Comparison of ENCODE assay signal across 18 cellular contexts in the genomic region with DNA sequence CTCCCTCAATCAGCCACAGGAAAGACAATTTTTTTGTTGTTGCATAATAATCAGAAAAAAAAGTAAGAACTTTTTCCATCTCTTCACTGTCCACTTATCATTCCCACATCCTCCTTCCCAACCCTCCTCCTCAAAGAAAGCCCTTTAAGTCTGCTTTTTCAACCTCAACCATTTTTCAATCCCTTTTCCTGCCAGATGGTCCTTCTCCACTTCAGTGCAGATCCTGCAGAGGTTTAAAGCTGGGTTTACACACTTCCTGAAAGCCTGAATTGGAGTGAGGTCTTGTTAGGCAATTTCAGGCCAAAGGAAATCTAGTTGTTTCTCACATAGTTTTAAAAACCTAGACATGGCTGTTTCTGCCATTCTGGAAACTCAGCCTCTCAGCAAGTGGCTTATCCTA.
A peak's percentile ranks its signal among the peaks of the same experiment; 100 is the strongest.
DNase-seq lines count a peak whose midpoint lies in the region; ATAC-seq and TF ChIP-seq lines count a peak whose summit lies in the region.
"Had no signal": no experiment of that assay in that cellular context is flagged by ENCODE, and none has a peak within 500 bp of the region (broad histone marks: within the 10 kb centered on the region; RNA-seq: fewer than 3 reads in every experiment).

No MANE protein-coding gene starts in this region.

- CTCF ChIA-PET in AG04450 (lab: Charles Lee) = interaction anchor here (0.5 kb wide), 1 partner anchor 152 kb away, joined by 3 read pairs; no protein-coding TSS in a partner anchor

- H3K9me3 Mint-ChIP-seq in stimulated activated naive CD8-positive, alpha-beta T cell treated with anti-CD3 and anti-CD28 coated beads, Interleukin-15, amount 100 ng/mL, for 72 hours = no peaks in the 10 kb centered on the region
- H3K9me3 Mint-ChIP-seq: activated naive CD8-positive, alpha-beta T cell treated with anti-CD3 and anti-CD28 coated beads for 36 hours had no signal

- no peaks in the 10 kb centered on the region for H3K4me1 Mint-ChIP-seq in stimulated activated naive CD8-positive, alpha-beta T cell treated with anti-CD3 and anti-CD28 coated beads, Interleukin-15, amount 100 ng/mL, for 72 hours
- H3K4me1 Mint-ChIP-seq: activated naive CD8-positive, alpha-beta T cell treated with anti-CD3 and anti-CD28 coated beads for 36 hours had no signal

- POLR2A ChIA-PET in AG04450 (lab: Yijun Ruan, JAX) = no interaction called here

- H3K9me3 ChIP-seq in AG04450 (ENCODE audit: control insufficient read depth, insufficient read depth, low read length) = no peaks in the 10 kb centered on the region
- no peaks in the 10 kb centered on the region for H3K9me3 ChIP-seq in mucosa of rectum (ENCODE audit: control insufficient read depth in 2 of 2, low read length in 2 of 2)
- H3K9me3 ChIP-seq: pancreas had no signal

- H3K9ac ChIP-seq in mucosa of rectum (ENCODE audit: low read depth in 1 of 2, low read length in 2 of 2) = no peak overlapping the region

- H3K27ac Mint-ChIP-seq in stimulated activated naive CD8-positive, alpha-beta T cell treated with anti-CD3 and anti-CD28 coated beads, Interleukin-15, amount 100 ng/mL, for 72 hours = no peak overlapping the region
- H3K27ac Mint-ChIP-seq: activated naive CD8-positive, alpha-beta T cell treated with anti-CD3 and anti-CD28 coated beads for 36 hours had no signal

- H3K27me3 Mint-ChIP-seq in stimulated activated naive CD8-positive, alpha-beta T cell treated with anti-CD3 and anti-CD28 coated beads, Interleukin-15, amount 100 ng/mL, for 72 hours = no peaks in the 10 kb centered on the region

- H3K27ac ChIP-seq in AG04450 (ENCODE audit: low read depth, low read length) (peak overlapping the region; percentile 34), mucosa of rectum (ENCODE audit: low read depth in 2 of 2, low read length in 2 of 2) (peak overlapping the region; percentile 26 to 59)

- no peak for ATAC-seq in stimulated activated naive CD8-positive, alpha-beta T cell treated with anti-CD3 and anti-CD28 coated beads, Interleukin-15, amount 100 ng/mL, for 72 hours
- no peak for ATAC-seq in HG03280 (IDR thresholded peaks at IDR 0.05; ENCODE audit: unreplicated experiment)
- ATAC-seq: pancreas had no signal

- peaks cover 12 to 23% of the 10 kb centered on the region in 2 donors for H3K4me1 ChIP-seq in mucosa of rectum (ENCODE audit: control insufficient read depth in 2 of 2, insufficient read depth in 2 of 2, low read length in 2 of 2)

- H3K4me3 Mint-ChIP-seq in stimulated activated naive CD8-positive, alpha-beta T cell treated with anti-CD3 and anti-CD28 coated beads, Interleukin-15, amount 100 ng/mL, for 72 hours = no peak overlapping the region
- H3K4me3 Mint-ChIP-seq: activated naive CD8-positive, alpha-beta T cell treated with anti-CD3 and anti-CD28 coated beads for 36 hours had no signal

- H3K4me3 ChIP-seq in AG04450 (ENCODE audit: low read depth, low read length) (no peak overlapping the region), choroid plexus epithelial cell (ENCODE audit: low read depth, low read length) (no peak overlapping the region), mucosa of rectum (ENCODE audit: low read length in 2 of 2) (no peak overlapping the region)
- H3K4me3 ChIP-seq: pancreas had no signal

- no peaks in the 10 kb centered on the region for H3K36me3 ChIP-seq in mucosa of rectum (ENCODE audit: control insufficient read depth in 2 of 2, insufficient read depth in 2 of 2, low read length in 2 of 2)
- H3K36me3 ChIP-seq: pancreas had no signal

- H3K27me3 ChIP-seq in AG04450 (ENCODE audit: control insufficient read depth, insufficient read depth, low read length) (no peaks in the 10 kb centered on the region), mucosa of rectum (ENCODE audit: control insufficient read depth in 2 of 2, insufficient read depth in 2 of 2, low read length in 2 of 2) (no peaks in the 10 kb centered on the region)
- H3K27me3 ChIP-seq: pancreas had no signal

- TF ChIP-seq CTCF in AG04450 (IDR thresholded peaks at IDR 0.05; ENCODE audit: low read depth, low read length) (no peak), choroid plexus epithelial cell (conservative IDR thresholded peaks at IDR 0.05; ENCODE audit: low read depth, low read length) (no peak)

- DNase-seq in AG04450 (ENCODE audit: low read depth, low spot score) (peak; percentile 36), Kasumi-1 (lab: John Stamatoyannopoulos, UW) (peak; percentile 22 to 41), choroid plexus epithelial cell (ENCODE audit: low read depth) (peak; percentile 41), SHP77 (lab: John Stamatoyannopoulos, UW) (no peak)
- DNase-seq in stimulated activated naive CD4-positive, alpha-beta T cell treated with Interleukin-2 at 50 U/mL for 16 hours (lab: John Stamatoyannopoulos, UW) = no peak
- no peak for DNase-seq in stimulated activated naive CD8-positive, alpha-beta T cell treated with anti-CD3 and anti-CD28 coated beads, Interleukin-15, amount 100 ng/mL, for 72 hours
- DNase-seq: activated CD4-positive, alpha-beta T cell treated with anti-CD3 and anti-CD28 coated beads for 1 hour; activated naive CD8-positive, alpha-beta T cell treated with anti-CD3 and anti-CD28 coated beads for 36 hours; activated T-cell treated with anti-CD3 and anti-CD28 coated beads for 4 hours; central memory CD4-positive, alpha-beta T cell; glutamatergic neuron; kidney; NCI-H187 treated with DMSO at 0.1 percent for 48 hours; NCI-H774; pancreas; stimulated activated CD4-positive, alpha-beta T cell treated with anti-CD3 and anti-CD28 coated beads, Interleukin-15, amount 100 ng/mL, for 24 hours had no signal

Comparison
In these comparisons a context has a peak if more than half of its experiments do, and no peak if none do; other contexts are left out.
1. DNase-seq: peak in AG04450 (single experiment), Kasumi-1 (2 of 2) and choroid plexus epithelial cell (single experiment); none in stimulated activated naive CD4-positive, alpha-beta T cell treated with Interleukin-2 at 50 U/mL for 16 hours (single experiment), SHP77 (0 of 2) and stimulated activated naive CD8-positive, alpha-beta T cell treated with anti-CD3 and anti-CD28 coated beads, Interleukin-15, amount 100 ng/mL, for 72 hours (0 of 2).